Comparison of ENCODE assay signal across 8 cellular contexts in the genomic region with DNA sequence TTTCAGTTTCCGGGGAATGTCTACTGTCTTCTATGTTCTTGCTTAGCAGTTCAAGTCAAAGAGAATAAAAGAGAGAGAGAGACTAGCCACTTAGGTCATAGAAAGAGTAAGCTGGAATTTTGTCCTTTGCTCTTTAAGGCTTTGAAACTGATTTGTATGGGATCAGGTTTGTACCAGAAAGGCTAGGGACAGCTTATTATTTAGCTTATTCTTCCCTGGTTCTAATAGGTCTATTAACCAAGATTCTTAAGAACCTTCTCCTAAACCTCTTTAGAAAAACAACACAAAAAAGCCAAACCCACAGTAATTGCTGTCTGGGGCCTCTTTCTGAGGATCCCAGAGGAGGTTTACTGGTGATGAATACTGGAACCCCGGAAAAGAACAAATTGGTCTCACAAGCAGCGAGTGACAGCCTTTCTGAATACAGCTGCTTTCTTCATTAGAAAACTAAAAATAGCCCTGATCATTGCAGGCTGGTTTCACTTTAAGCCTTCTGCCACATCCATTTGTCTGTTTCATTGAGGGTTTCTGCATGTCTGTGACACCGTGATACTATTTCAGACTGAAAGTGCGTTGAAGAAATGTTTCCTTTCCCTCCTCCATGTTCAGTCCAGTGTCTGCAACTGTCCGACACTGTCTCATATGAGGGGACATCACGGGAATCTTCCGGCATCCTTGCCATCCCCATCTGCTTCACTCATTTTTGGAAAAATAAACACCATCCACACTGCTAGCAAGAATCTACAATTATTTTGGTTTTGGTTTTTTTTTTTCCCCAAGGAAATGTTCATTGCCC.
DNase-seq lines count a peak whose midpoint lies in the region; ATAC-seq and TF ChIP-seq lines count a peak whose summit lies in the region.

No MANE protein-coding gene starts in this region.

- peak; percentile 78 for ATAC-seq in GM18499 (IDR thresholded peaks at IDR 0.05; ENCODE audit: insufficient read depth, unreplicated experiment)
- ATAC-seq in GM21717 (IDR thresholded peaks at IDR 0.05; ENCODE audit: unreplicated experiment): peak; percentile 73
- peak; percentile 64 for ATAC-seq in Right ventricle myocardium superior (ENCODE audit: poor library complexity)
- ATAC-seq in upper lobe of left lung (ENCODE audit: low FRiP score in 2 of 2): peak in 1 of 2 donors; percentile 33

- DNase-seq in NAMALWA (ENCODE audit: low spot score) (peak; percentile 10), Right ventricle myocardium superior (no peak), upper lobe of left lung (no peak), WERI-Rb-1 (no peak), NCI-H1105 (lab: John Stamatoyannopoulos, UW) (no peak)
- DNase-seq in activated CD4-positive, CD25-positive, alpha-beta regulatory T cell treated with anti-CD3 and anti-CD28 coated beads, Interleukin-2, amount 50 U/mL, for 72 hours: no peak

- TF ChIP-seq CTCF in upper lobe of left lung (IDR thresholded peaks at IDR 0.05) (no peak), WERI-Rb-1 (IDR thresholded peaks at IDR 0.05; ENCODE audit: low read depth, low read length) (no peak)

- no peak for TF ChIP-seq POLR2A in upper lobe of left lung (IDR thresholded peaks at IDR 0.05)

- 55 to 56% methylated on average over 8 of the region's 8 CpGs for WGBS in upper lobe of left lung, 2 donors

- H3K9me3 ChIP-seq in upper lobe of left lung: no peaks in the 10 kb centered on the region
- no peaks in the 10 kb centered on the region for H3K9me3 ChIP-seq in WERI-Rb-1 (ENCODE audit: severe bottlenecking)

- intact Hi-C loops in Right ventricle myocardium superior (cut with DNase I): no loop called here

- H3K4me1 ChIP-seq in upper lobe of left lung: peaks cover 0 to 8% (median 2%) of the 10 kb centered on the region in 4 donors

- H3K27me3 ChIP-seq in upper lobe of left lung (no peaks in the 10 kb centered on the region), WERI-Rb-1 (ENCODE audit: insufficient read depth, low read depth, severe bottlenecking) (no peaks in the 10 kb centered on the region)

- H3K27ac ChIP-seq in upper lobe of left lung: peak overlapping the region in 3 of 4 donors; percentile 26 to 53 (median 47)
- H3K27ac ChIP-seq in WERI-Rb-1: no peak overlapping the region

- H3K4me3 ChIP-seq in upper lobe of left lung (peak overlapping the region in 3 of 4 donors; percentile 6 to 34 (median 29)), WERI-Rb-1 (ENCODE audit: low read depth, low read length) (no peak overlapping the region)

- TF ChIP-seq EP300 in upper lobe of left lung (IDR thresholded peaks at IDR 0.05): no peak

- H3K36me3 ChIP-seq in upper lobe of left lung (no peaks in the 10 kb centered on the region), WERI-Rb-1 (no peaks in the 10 kb centered on the region)
